ENCODE assay signal across 33 cellular contexts in genomic region chr12:108438687-108439086, GRCh38.
"Had no signal": no experiment of that assay in that cellular context is flagged by ENCODE, and none has a peak within 500 bp of the region (broad histone marks: within the 10 kb centered on the region; RNA-seq: fewer than 3 reads in every experiment).

No MANE protein-coding gene starts in this region.

- DNase-seq: activated effector memory CD4-positive, alpha-beta T cell treated with anti-CD3 and anti-CD28 coated beads, Interleukin-2, amount 50 U/mL, for 16 hours; activated effector memory CD4-positive, alpha-beta T cell treated with Interleukin-2 at 50 U/mL for 16 hours; activated gamma-delta T cell; activated gamma-delta T cell treated with Interleukin-2 at 50 U/mL for 16 hours; activated naive CD4-positive, alpha-beta T cell; activated naive CD4-positive, alpha-beta T cell treated with anti-CD3 and anti-CD28 coated beads for 36 hours; activated naive CD4-positive, alpha-beta T cell treated with anti-CD3 and anti-CD28 coated beads, Interleukin-2, amount 10 ng/mL, durations not matched to agents 7 days and 5 days; activated naive CD4-positive, alpha-beta T cell treated with anti-CD3 and anti-CD28 coated beads, Interleukin-2, amount 50 U/mL, for 16 hours; activated naive CD4-positive, alpha-beta T cell treated with Interleukin-2 at 50 U/mL for 16 hours; activated naive CD8-positive, alpha-beta T cell treated with anti-CD3 and anti-CD28 coated beads for 36 hours; activated naive CD8-positive, alpha-beta T cell treated with anti-CD3 and anti-CD28 coated beads, Interleukin-2, amount 10 ng/mL, durations not matched to agents 7 days and 5 days; activated naive CD8-positive, alpha-beta T cell treated with anti-CD3 and anti-CD28 coated beads, Interleukin-2, amount 50 U/mL, for 24 hours; activated T-cell treated with anti-CD3 and anti-CD28 coated beads, Interleukin-2, amount 50 U/mL, for 1 hour; activated T-cell treated with anti-CD3 and anti-CD28 coated beads, Interleukin-2, amount 50 U/mL, for 24 hours; activated T-cell treated with anti-CD3 and anti-CD28 coated beads, Interleukin-2, amount 50 U/mL, for 4 hours; activated T-cell treated with anti-CD3 and anti-CD28 coated beads, Interleukin-2, amount 50 U/mL, for 48 hours; activated T-cell treated with anti-CD3 and anti-CD28 coated beads, Interleukin-2, amount 50 U/mL, for 72 hours; amniotic stem cell; anterior cingulate cortex; aorta; body of pancreas; brain microvascular endothelial cell; caudate nucleus; central memory CD4-positive, alpha-beta T cell; cerebellar nuclear complex had no signal

- FAIRE-seq: astrocyte, bronchial epithelial cell had no signal

- ATAC-seq: activated naive CD4-positive, alpha-beta T cell treated with anti-CD3 and anti-CD28 coated beads, Interleukin-2, amount 50 U/mL, for 72 hours; activated naive CD8-positive, alpha-beta T cell treated with anti-CD3 and anti-CD28 coated beads, Interleukin-2, amount 50 U/mL, for 24 hours; activated T-cell treated with anti-CD3 and anti-CD28 coated beads, Interleukin-2, amount 50 U/mL, for 4 hours; activated T-cell treated with anti-CD3 and anti-CD28 coated beads, Interleukin-2, amount 50 U/mL, for 72 hours; activated T-helper 17 cell treated with anti-CD3 and anti-CD28 coated beads, Interleukin-2, amount 50 U/mL, for 72 hours; body of pancreas had no signal

- H3K4me3 ChIP-seq: adrenal gland, ascending aorta, body of pancreas, breast epithelium, cardiac muscle cell had no signal

- H3K4me1 ChIP-seq: adrenal gland, ascending aorta, body of pancreas, breast epithelium had no signal

- H3K9me3 ChIP-seq: adrenal gland, ascending aorta, body of pancreas, breast epithelium had no signal

- H3K27me3 ChIP-seq: adrenal gland, ascending aorta, body of pancreas, brain microvascular endothelial cell, breast epithelium, cardiac muscle cell had no signal

- H3K36me3 ChIP-seq: adrenal gland, ascending aorta, brain microvascular endothelial cell, breast epithelium, cardiac muscle cell had no signal

- H3K27ac ChIP-seq: adrenal gland, ascending aorta, body of pancreas, brain microvascular endothelial cell, breast epithelium, cardiac muscle cell had no signal
